ENCODE assay signal across 8 cellular contexts in genomic region chr14:24051162-24051788, GRCh38. TPM values are rescaled to one million over a fixed set of nuclear protein-coding genes. Genes with fewer than 3 reads are reported as not detected.
A peak's percentile ranks its signal among the peaks of the same experiment; 100 is the strongest.
DNase-seq lines count a peak whose midpoint lies in the region; ATAC-seq and TF ChIP-seq lines count a peak whose summit lies in the region.

No MANE protein-coding gene starts in this region.

- peak overlapping the region; percentile 98 for H3K4me2 ChIP-seq in OCI-LY1 (ENCODE audit: low read length)

- H3K9me2 ChIP-seq in OCI-LY1 (ENCODE audit: low read depth, low read length): no peaks in the 10 kb centered on the region

- intact Hi-C loops in activated naive CD4-positive, alpha-beta T cell treated with anti-CD3 and anti-CD28 coated beads for 36 hours (cut with micrococcal nuclease): loop anchor here (5.0 kb wide), 1 partner anchor 391 kb away; the partner anchor contains the start of gene SDR39U1

- peaks cover 18% of the 10 kb centered on the region for H3K4me1 Mint-ChIP-seq in activated naive CD4-positive, alpha-beta T cell treated with anti-CD3 and anti-CD28 coated beads for 36 hours (ENCODE audit: low read depth)
- H3K4me1 Mint-ChIP-seq in natural killer cell treated with Interleukin-12 subunit alpha and Interleukin-12 subunit beta and Interleukin-15 and Interleukin-18, amount 100 ng/mL, for 72 hours (ENCODE audit: low read depth in 2 of 2): peaks cover 16 to 26% of the 10 kb centered on the region in 2 donors

- DNase-seq in activated naive CD4-positive, alpha-beta T cell treated with anti-CD3 and anti-CD28 coated beads for 36 hours: no peak
- DNase-seq in activated naive CD4-positive, alpha-beta T cell treated with anti-CD3 and anti-CD28 coated beads, Interleukin-2, amount 50 U/mL, for 72 hours (ENCODE audit: low spot score in 2 of 2): no peak
- no peak for DNase-seq in natural killer cell treated with Interleukin-12 subunit alpha and Interleukin-12 subunit beta and Interleukin-15 and Interleukin-18, amount 100 ng/mL, for 72 hours (ENCODE audit: low spot score)
- no peak for DNase-seq in NCI-H1694 (lab: John Stamatoyannopoulos, UW)
- no peak for DNase-seq in ecto neural progenitor cell (ENCODE audit: low spot score)
- no peak for DNase-seq in amniotic stem cell (lab: John Stamatoyannopoulos, UW)

- no peak for ATAC-seq in activated naive CD4-positive, alpha-beta T cell treated with anti-CD3 and anti-CD28 coated beads, Interleukin-2, amount 50 U/mL, for 72 hours
- ATAC-seq in natural killer cell treated with Interleukin-12 subunit alpha and Interleukin-12 subunit beta and Interleukin-15 and Interleukin-18, amount 100 ng/mL, for 72 hours: no peak

- H3K27me3 ChIP-seq in OCI-LY1 (ENCODE audit: insufficient read depth, low read length) (peaks cover 4% of the 10 kb centered on the region; the same call in 1 of the 2 replicates), endocrine pancreas (ENCODE audit: control insufficient read depth, insufficient read depth, low read length) (no peaks in the 10 kb centered on the region)

- H3K4me1 ChIP-seq in OCI-LY1 (ENCODE audit: insufficient read depth, low read length, severe bottlenecking): peaks cover 16% of the 10 kb centered on the region
- no peaks in the 10 kb centered on the region for H3K4me1 ChIP-seq in endocrine pancreas (ENCODE audit: control insufficient read depth, insufficient read depth, low read length)

- H3K9me3 Mint-ChIP-seq in activated naive CD4-positive, alpha-beta T cell treated with anti-CD3 and anti-CD28 coated beads for 36 hours: no peaks in the 10 kb centered on the region
- H3K9me3 Mint-ChIP-seq in activated naive CD4-positive, alpha-beta T cell treated with anti-CD3 and anti-CD28 coated beads, Interleukin-2, amount 50 U/mL, for 72 hours: no peaks in the 10 kb centered on the region
- no peaks in the 10 kb centered on the region for H3K9me3 Mint-ChIP-seq in natural killer cell treated with Interleukin-12 subunit alpha and Interleukin-12 subunit beta and Interleukin-15 and Interleukin-18, amount 100 ng/mL, for 72 hours

- CTCF ChIA-PET in activated naive CD4-positive, alpha-beta T cell treated with anti-CD3 and anti-CD28 coated beads for 36 hours (lab: Charles Lee): interaction anchor here (0.7 to 12.0 kb wide), 5 partner anchors 13 to 57 kb away, joined by 3 to 386 read pairs (median 6); partner anchors contain the start of gene PCK2

- no peak for TF ChIP-seq CTCF in OCI-LY1 (IDR thresholded peaks at IDR 0.05; ENCODE audit: low read length)

- no peaks in the 10 kb centered on the region for H3F3A ChIP-seq in OCI-LY1 (ENCODE audit: insufficient read depth, low read length)

- H3K36me3 ChIP-seq in OCI-LY1 (ENCODE audit: insufficient read depth, low read length) (no peaks in the 10 kb centered on the region), endocrine pancreas (ENCODE audit: control insufficient read depth, insufficient read depth, low read length) (no peaks in the 10 kb centered on the region)

- peak overlapping the region; percentile 76 for H3K4me3 ChIP-seq in OCI-LY1 (ENCODE audit: low read depth, low read length, poor library complexity, severe bottlenecking)
- no peak overlapping the region for H3K4me3 ChIP-seq in endocrine pancreas (ENCODE audit: control insufficient read depth, insufficient read depth, low read length)

- H3K27me3 Mint-ChIP-seq in activated naive CD4-positive, alpha-beta T cell treated with anti-CD3 and anti-CD28 coated beads for 36 hours (ENCODE audit: low read depth): peaks cover 2% of the 10 kb centered on the region
- peaks cover 0 to 7% of the 10 kb centered on the region in 2 donors for H3K27me3 Mint-ChIP-seq in natural killer cell treated with Interleukin-12 subunit alpha and Interleukin-12 subunit beta and Interleukin-15 and Interleukin-18, amount 100 ng/mL, for 72 hours

- no peak overlapping the region for H3K27ac Mint-ChIP-seq in activated naive CD4-positive, alpha-beta T cell treated with anti-CD3 and anti-CD28 coated beads for 36 hours
- no peak overlapping the region for H3K27ac Mint-ChIP-seq in activated naive CD4-positive, alpha-beta T cell treated with anti-CD3 and anti-CD28 coated beads, Interleukin-2, amount 50 U/mL, for 72 hours
- H3K27ac Mint-ChIP-seq in natural killer cell treated with Interleukin-12 subunit alpha and Interleukin-12 subunit beta and Interleukin-15 and Interleukin-18, amount 100 ng/mL, for 72 hours: peak overlapping the region in 1 of 2 donors; percentile 23

- no peaks in the 10 kb centered on the region for H3K79me2 ChIP-seq in OCI-LY1 (ENCODE audit: insufficient read depth, low read length)

- H3K27ac ChIP-seq in OCI-LY1 (ENCODE audit: low read depth, low read length, poor library complexity, severe bottlenecking): no peak overlapping the region

- H2AFZ ChIP-seq in OCI-LY1 (ENCODE audit: low read length): peak overlapping the region; percentile 97

- H3K4me3 Mint-ChIP-seq in activated naive CD4-positive, alpha-beta T cell treated with anti-CD3 and anti-CD28 coated beads for 36 hours: peak overlapping the region; percentile 65
- H3K4me3 Mint-ChIP-seq in natural killer cell treated with Interleukin-12 subunit alpha and Interleukin-12 subunit beta and Interleukin-15 and Interleukin-18, amount 100 ng/mL, for 72 hours: peak overlapping the region; percentile 83

- H3K9me3 ChIP-seq in OCI-LY1 (ENCODE audit: low read length): no peaks in the 10 kb centered on the region
- no peaks in the 10 kb centered on the region for H3K9me3 ChIP-seq in endocrine pancreas (ENCODE audit: control insufficient read depth, low read length)

- peak overlapping the region; percentile 89 for H3K9ac ChIP-seq in OCI-LY1 (ENCODE audit: low read length)
- peak overlapping the region; percentile 66 for H3K9ac ChIP-seq in endocrine pancreas (ENCODE audit: control insufficient read depth, insufficient read depth, low read length)

- no peaks in the 10 kb centered on the region for H3K36me3 Mint-ChIP-seq in activated naive CD4-positive, alpha-beta T cell treated with anti-CD3 and anti-CD28 coated beads for 36 hours (ENCODE audit: low read depth)
- peaks cover 0 to 7% of the 10 kb centered on the region in 2 donors for H3K36me3 Mint-ChIP-seq in activated naive CD4-positive, alpha-beta T cell treated with anti-CD3 and anti-CD28 coated beads, Interleukin-2, amount 50 U/mL, for 72 hours
- no peaks in the 10 kb centered on the region for H3K36me3 Mint-ChIP-seq in natural killer cell treated with Interleukin-12 subunit alpha and Interleukin-12 subunit beta and Interleukin-15 and Interleukin-18, amount 100 ng/mL, for 72 hours

- no peaks in the 10 kb centered on the region for H4K20me1 ChIP-seq in OCI-LY1 (ENCODE audit: insufficient read depth, low read length)

RNA-seq across cellular contexts. Expression of gene CARMIL3, which starts 0.5 kb away (rescaled TPM):
- under 1 TPM; 0.48 to 0.99 TPM for total RNA-seq in activated naive CD4-positive, alpha-beta T cell treated with anti-CD3 and anti-CD28 coated beads for 36 hours
- 1 to 10 TPM; 2.1 to 6.7 TPM for total RNA-seq in activated naive CD4-positive, alpha-beta T cell treated with anti-CD3 and anti-CD28 coated beads, Interleukin-2, amount 50 U/mL, for 72 hours
- under 1 TPM; 0.10 to 0.50 TPM for total RNA-seq in natural killer cell treated with Interleukin-12 subunit alpha and Interleukin-12 subunit beta and Interleukin-15 and Interleukin-18, amount 100 ng/mL, for 72 hours

RNA-seq across cellular contexts. Expression of gene CPNE6, which starts 20.1 kb away (rescaled TPM):
- not detected for total RNA-seq in activated naive CD4-positive, alpha-beta T cell treated with anti-CD3 and anti-CD28 coated beads for 36 hours
- total RNA-seq in activated naive CD4-positive, alpha-beta T cell treated with anti-CD3 and anti-CD28 coated beads, Interleukin-2, amount 50 U/mL, for 72 hours: under 1 TPM in 1 of 2 donors, not detected in 1; 0.14 TPM
- total RNA-seq in natural killer cell treated with Interleukin-12 subunit alpha and Interleukin-12 subunit beta and Interleukin-15 and Interleukin-18, amount 100 ng/mL, for 72 hours: not detected

RNA-seq across cellular contexts. Expression of gene PCK2, which starts 42.8 kb away (rescaled TPM):
- 100 to 1,000 TPM; 117 TPM for total RNA-seq in activated naive CD4-positive, alpha-beta T cell treated with anti-CD3 and anti-CD28 coated beads for 36 hours
- total RNA-seq in activated naive CD4-positive, alpha-beta T cell treated with anti-CD3 and anti-CD28 coated beads, Interleukin-2, amount 50 U/mL, for 72 hours: 10 to 100 TPM; 40.9 to 89.2 TPM
- 10 to 100 TPM; 30.4 to 68.3 TPM for total RNA-seq in natural killer cell treated with Interleukin-12 subunit alpha and Interleukin-12 subunit beta and Interleukin-15 and Interleukin-18, amount 100 ng/mL, for 72 hours
